9 cellular contexts compared by ENCODE assay signal in the genomic region with DNA sequence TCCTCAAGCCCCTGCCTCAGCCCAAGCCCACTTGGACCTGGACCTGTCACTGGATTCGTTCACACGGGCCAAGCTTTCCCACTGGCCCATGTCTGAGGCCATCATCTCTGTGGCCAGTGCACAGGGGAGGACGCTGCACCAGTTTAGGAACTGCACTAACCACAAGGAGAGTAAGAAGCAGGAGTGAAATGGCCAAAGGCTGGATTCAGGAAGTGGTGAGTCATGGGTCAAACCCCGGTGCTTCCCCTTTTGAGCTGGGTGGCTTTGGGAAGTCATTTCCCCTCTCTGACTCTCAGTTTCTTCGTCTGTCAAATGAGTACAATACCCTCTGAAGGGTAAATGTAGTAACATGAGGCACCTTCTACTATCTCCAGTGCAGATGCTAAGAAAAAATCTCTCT.
A peak's percentile ranks its signal among the peaks of the same experiment; 100 is the strongest.
DNase-seq lines count a peak whose midpoint lies in the region; ATAC-seq lines count a peak whose summit lies in the region.
"Had no signal": no experiment of that assay in that cellular context is flagged by ENCODE, and none has a peak within 500 bp of the region (broad histone marks: within the 10 kb centered on the region; RNA-seq: fewer than 3 reads in every experiment).

No MANE protein-coding gene starts in this region.

- H3K4me3 ChIP-seq in adipocyte (ENCODE audit: low read length): no peak overlapping the region
- H3K4me3 ChIP-seq: tibial nerve had no signal

- H3K27me3 ChIP-seq in adipocyte (replicated peaks; ENCODE audit: control insufficient read depth, insufficient read depth, low read length): peaks cover 31% of the 10 kb centered on the region

- peaks cover 16% of the 10 kb centered on the region for H3K4me1 ChIP-seq in adipocyte (ENCODE audit: control insufficient read depth, insufficient read depth, low read length)

- in situ Hi-C loops in ACHN (cut with HindIII; ENCODE audit: low pct_ligation_motif_present, low pct_unique_long_range_greater_than_20kb, low sequenced_read_pairs): no loop called here

- ATAC-seq in left lobe of liver: peak; percentile 63
- ATAC-seq in HG02970 (IDR thresholded peaks at IDR 0.05; ENCODE audit: low FRiP score, unreplicated experiment): no peak

- H3K36me3 ChIP-seq in adipocyte (ENCODE audit: control insufficient read depth, insufficient read depth, low read length, severe bottlenecking): no peaks in the 10 kb centered on the region
- H3K36me3 ChIP-seq: tibial nerve had no signal

- H3K9ac ChIP-seq in adipocyte (ENCODE audit: low read length): no peak overlapping the region

- DNase-seq in ACHN: peak; percentile 47
- DNase-seq in HT-29 (ENCODE audit: low spot score): peak; percentile 47
- DNase-seq in adipocyte (ENCODE audit: low read depth): peak; percentile 15
- no peak for DNase-seq in left lobe of liver (ENCODE audit: low spot score)
- DNase-seq in HuH-7 (ENCODE audit: low spot score): no peak
- no peak for DNase-seq in stimulated activated CD4-positive, alpha-beta T cell treated with anti-CD3 and anti-CD28 coated beads, Interleukin-12 subunit alpha, Interleukin-12 subunit beta, amount 100 ng/mL, for 4 hours
- DNase-seq in T-helper 9 cell: no peak

- H3K9me3 ChIP-seq in adipocyte (ENCODE audit: control insufficient read depth, low read length): no peaks in the 10 kb centered on the region
- H3K9me3 ChIP-seq: tibial nerve had no signal

Comparison
In these comparisons a context has a peak if more than half of its experiments do, and no peak if none do; other contexts are left out.
1. DNase-seq: peak in ACHN (single experiment), HT-29 (single experiment) and adipocyte (single experiment); none in left lobe of liver (single experiment), HuH-7 (single experiment), stimulated activated CD4-positive, alpha-beta T cell treated with anti-CD3 and anti-CD28 coated beads, Interleukin-12 subunit alpha, Interleukin-12 subunit beta, amount 100 ng/mL, for 4 hours (single experiment) and T-helper 9 cell (single experiment).